17 cellular contexts compared by ENCODE assay signal in the genomic region with DNA sequence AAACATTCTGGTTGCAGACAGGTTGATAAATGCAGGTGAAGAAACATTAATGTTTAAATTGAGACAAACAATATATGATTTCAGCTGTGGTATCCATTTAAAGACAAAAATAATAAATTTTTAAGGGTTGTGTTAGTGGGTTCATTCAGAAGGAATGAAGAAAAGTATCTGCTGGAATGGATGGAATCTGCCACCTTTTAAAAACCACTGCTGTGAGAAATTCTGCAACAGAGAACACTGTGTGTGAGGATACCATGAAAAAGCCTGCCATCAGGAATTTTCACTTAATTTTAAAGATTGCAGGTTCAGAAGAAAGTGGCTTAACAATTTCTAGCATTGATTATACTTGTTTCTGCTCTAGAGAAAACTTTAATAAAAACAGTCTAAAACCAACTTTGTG.
DNase-seq lines count a peak whose midpoint lies in the region; ATAC-seq, FAIRE-seq and TF ChIP-seq lines count a peak whose summit lies in the region.
"Had no signal": no experiment of that assay in that cellular context is flagged by ENCODE, and none has a peak within 500 bp of the region (broad histone marks: within the 10 kb centered on the region; RNA-seq: fewer than 3 reads in every experiment).

No MANE protein-coding gene starts in this region.

- no peaks in the 10 kb centered on the region for H3K79me2 ChIP-seq in GM23338 (replicated peaks; ENCODE audit: insufficient read depth)
- H3K79me2 ChIP-seq in astrocyte (ENCODE audit: insufficient read depth, low read length), result no peaks in the 10 kb centered on the region
- H3K79me2 ChIP-seq in Karpas-422 (ENCODE audit: low read length), result no peaks in the 10 kb centered on the region

- no peaks in the 10 kb centered on the region for H3F3A ChIP-seq in GM23338 (replicated peaks; ENCODE audit: low read depth)

- TF ChIP-seq CTCF in GM23338 (conservative IDR thresholded peaks at IDR 0.05; ENCODE audit: low read depth in 2 of 2) (no peak), astrocyte (IDR thresholded peaks at IDR 0.05; ENCODE audit: insufficient read depth, low read depth, low read length) (no peak), endodermal cell (conservative IDR thresholded peaks at IDR 0.05) (no peak), nephron progenitor cell (IDR thresholded peaks at IDR 0.05) (no peak), lower lobe of right lung (IDR thresholded peaks at IDR 0.05) (no peak)

- H4K20me1 ChIP-seq in GM23338 (replicated peaks; ENCODE audit: insufficient read depth) (no peaks in the 10 kb centered on the region), astrocyte (ENCODE audit: insufficient read depth, low read length) (no peaks in the 10 kb centered on the region), Karpas-422 (ENCODE audit: insufficient read depth, low read depth, low read length) (no peaks in the 10 kb centered on the region)
- H4K20me1 ChIP-seq: BLaER1 had no signal

- H3K27ac Mint-ChIP-seq in GM23338, result no peak overlapping the region
- H3K27ac Mint-ChIP-seq in astrocyte (ENCODE audit: unreplicated experiment), result peak overlapping the region; percentile 84
- H3K27ac Mint-ChIP-seq in endodermal cell, result peak overlapping the region; percentile 93
- H3K27ac Mint-ChIP-seq in nephron progenitor cell, result peak overlapping the region; percentile 49
- H3K27ac Mint-ChIP-seq: CD8-positive, alpha-beta memory T cell had no signal

- H3K27ac ChIP-seq in GM23338 (ENCODE audit: low read depth) (no peak overlapping the region), astrocyte (ENCODE audit: low read depth, low read length) (no peak overlapping the region), endodermal cell (ENCODE audit: low read depth, low read length) (no peak overlapping the region), lower lobe of right lung (no peak overlapping the region), Karpas-422 (ENCODE audit: low read length) (no peak overlapping the region)
- H3K27ac ChIP-seq: BLaER1, HL-60 had no signal

- no peak overlapping the region for H3K4me3 ChIP-seq in GM23338
- no peak overlapping the region for H3K4me3 ChIP-seq in astrocyte (ENCODE audit: insufficient read depth, low read depth, low read length)
- no peak overlapping the region for H3K4me3 ChIP-seq in endodermal cell (ENCODE audit: low read length)
- H3K4me3 ChIP-seq in lower lobe of right lung, result no peak overlapping the region
- no peak overlapping the region for H3K4me3 ChIP-seq in Karpas-422 (ENCODE audit: low read length)
- H3K4me3 ChIP-seq: BLaER1 had no signal

- H3K36me3 ChIP-seq in GM23338 (ENCODE audit: insufficient read depth) (no peaks in the 10 kb centered on the region), astrocyte (ENCODE audit: insufficient read depth, low read length) (no peaks in the 10 kb centered on the region), endodermal cell (ENCODE audit: control insufficient read depth, insufficient read depth, low read length) (no peaks in the 10 kb centered on the region), lower lobe of right lung (no peaks in the 10 kb centered on the region), Karpas-422 (ENCODE audit: insufficient read depth, low read length) (no peaks in the 10 kb centered on the region)
- H3K36me3 ChIP-seq: BLaER1 had no signal

- no peaks in the 10 kb centered on the region for H3K27me3 Mint-ChIP-seq in GM23338 (ENCODE audit: insufficient read depth, low read depth, poor library complexity)
- no peaks in the 10 kb centered on the region for H3K27me3 Mint-ChIP-seq in astrocyte (ENCODE audit: low read depth, unreplicated experiment)
- no peaks in the 10 kb centered on the region for H3K27me3 Mint-ChIP-seq in endodermal cell (ENCODE audit: insufficient read depth)
- H3K27me3 Mint-ChIP-seq in nephron progenitor cell (ENCODE audit: low read depth, poor library complexity), result peaks cover 3% of the 10 kb centered on the region
- H3K27me3 Mint-ChIP-seq: CD8-positive, alpha-beta memory T cell had no signal

- intact Hi-C loops in lower lobe of right lung (cut with DNase I), result no loop called here

- FAIRE-seq in astrocyte (lab: Jason Lieb, UNC), result no peak
- FAIRE-seq: GM19239, H54 had no signal

- H3K9me3 ChIP-seq in astrocyte (ENCODE audit: insufficient read depth, low read depth, low read length) (no peaks in the 10 kb centered on the region), endodermal cell (ENCODE audit: control insufficient read depth, low read length) (no peaks in the 10 kb centered on the region), lower lobe of right lung (no peaks in the 10 kb centered on the region), Karpas-422 (ENCODE audit: low read length) (no peaks in the 10 kb centered on the region)
- H3K9me3 ChIP-seq: BLaER1 had no signal

- no peak for DNase-seq in GM23338 (ENCODE audit: low spot score)
- peak; percentile 29 for DNase-seq in astrocyte (ENCODE audit: low read depth)
- DNase-seq in endodermal cell, result no peak
- DNase-seq in nephron progenitor cell, result no peak
- DNase-seq in lower lobe of right lung, result no peak
- DNase-seq in OCI-M1 (lab: John Stamatoyannopoulos, UW), result no peak
- DNase-seq in activated CD8-positive, alpha-beta memory T cell treated with anti-CD3 and anti-CD28 coated beads for 24 hours, result no peak
- DNase-seq in Karpas-422, result no peak
- DNase-seq: 8988T; AML-193; CD8-positive, alpha-beta memory T cell; GF-D8 had no signal

- H3K4me1 Mint-ChIP-seq in GM23338, result peaks cover 32% of the 10 kb centered on the region
- peaks cover 18% of the 10 kb centered on the region for H3K4me1 Mint-ChIP-seq in astrocyte (ENCODE audit: low read depth, unreplicated experiment)
- peaks cover 56% of the 10 kb centered on the region for H3K4me1 Mint-ChIP-seq in endodermal cell
- peaks cover 57% of the 10 kb centered on the region for H3K4me1 Mint-ChIP-seq in nephron progenitor cell
- H3K4me1 Mint-ChIP-seq: CD8-positive, alpha-beta memory T cell had no signal

- H3K9ac ChIP-seq in astrocyte (ENCODE audit: low read length) (no peak overlapping the region), endodermal cell (ENCODE audit: extremely low read depth, low read length, poor library complexity, severe bottlenecking) (peak overlapping the region; percentile 32), Karpas-422 (ENCODE audit: low read length) (no peak overlapping the region)
- H3K9ac ChIP-seq: BLaER1 had no signal

- H3K27me3 ChIP-seq in GM23338 (ENCODE audit: insufficient read depth), result no peaks in the 10 kb centered on the region
- no peaks in the 10 kb centered on the region for H3K27me3 ChIP-seq in astrocyte (ENCODE audit: insufficient read depth, low read length)
- H3K27me3 ChIP-seq in endodermal cell (ENCODE audit: control insufficient read depth, insufficient read depth, low read length, poor library complexity, severe bottlenecking), result no peaks in the 10 kb centered on the region
- H3K27me3 ChIP-seq in lower lobe of right lung (ENCODE audit: low read depth), result no peaks in the 10 kb centered on the region
- no peaks in the 10 kb centered on the region for H3K27me3 ChIP-seq in Karpas-422 (ENCODE audit: low read length)
- H3K27me3 ChIP-seq: BLaER1 had no signal

- no peak overlapping the region for H2AFZ ChIP-seq in GM23338
- H2AFZ ChIP-seq in astrocyte (ENCODE audit: low read depth, low read length), result no peak overlapping the region
- H2AFZ ChIP-seq in Karpas-422 (ENCODE audit: low read length), result no peak overlapping the region

- H3K9me3 Mint-ChIP-seq in GM23338, result no peaks in the 10 kb centered on the region
- H3K9me3 Mint-ChIP-seq in astrocyte (ENCODE audit: unreplicated experiment), result peaks cover 2% of the 10 kb centered on the region
- H3K9me3 Mint-ChIP-seq in endodermal cell, result no peaks in the 10 kb centered on the region
- H3K9me3 Mint-ChIP-seq in nephron progenitor cell, result no peaks in the 10 kb centered on the region

- H3K4me2 ChIP-seq in GM23338, result peak overlapping the region; percentile 27; the same call in 1 of the 2 replicates
- no peak overlapping the region for H3K4me2 ChIP-seq in astrocyte (ENCODE audit: low read length)
- H3K4me2 ChIP-seq in Karpas-422 (ENCODE audit: low read depth, low read length, poor library complexity, severe bottlenecking), result no peak overlapping the region
- H3K4me2 ChIP-seq: BLaER1 had no signal

- H3K9me2 ChIP-seq in GM23338 (ENCODE audit: insufficient read depth) (no peaks in the 10 kb centered on the region), Karpas-422 (replicated peaks; ENCODE audit: insufficient read depth, low read length) (no peaks in the 10 kb centered on the region)

- H3K36me3 Mint-ChIP-seq in GM23338 (ENCODE audit: low read depth) (no peaks in the 10 kb centered on the region), astrocyte (ENCODE audit: low read depth, unreplicated experiment) (no peaks in the 10 kb centered on the region), endodermal cell (ENCODE audit: low read depth) (no peaks in the 10 kb centered on the region), nephron progenitor cell (ENCODE audit: low read depth) (no peaks in the 10 kb centered on the region)
- H3K36me3 Mint-ChIP-seq: CD8-positive, alpha-beta memory T cell had no signal

- H3K4me1 ChIP-seq in GM23338 (ENCODE audit: insufficient read depth) (peaks cover 18% of the 10 kb centered on the region), astrocyte (ENCODE audit: insufficient read depth, low read length) (no peaks in the 10 kb centered on the region), endodermal cell (ENCODE audit: control insufficient read depth, insufficient read depth, low read length) (peaks cover 5% of the 10 kb centered on the region), lower lobe of right lung (no peaks in the 10 kb centered on the region), Karpas-422 (ENCODE audit: low read length) (no peaks in the 10 kb centered on the region)
- H3K4me1 ChIP-seq: BLaER1 had no signal

- ATAC-seq in GM23338 (no peak), lower lobe of right lung (no peak)
- ATAC-seq: HCT116 had no signal

- H3K4me3 Mint-ChIP-seq in GM23338 (no peak overlapping the region), astrocyte (ENCODE audit: unreplicated experiment) (no peak overlapping the region), endodermal cell (no peak overlapping the region), nephron progenitor cell (no peak overlapping the region)
- H3K4me3 Mint-ChIP-seq: CD8-positive, alpha-beta memory T cell had no signal

TF ChIP-seq in GM23338, 12 proteins besides CTCF, POLR2A, EP300 and RAD21 (continues in another document):
- TF ChIP-seq ZNF114 (CRISPR knock-in tag; IDR thresholded peaks at IDR 0.05) (no peak), STAT1 (IDR thresholded peaks at IDR 0.05; ENCODE audit: unreplicated experiment) (no peak), EZH2phosphoT487 (IDR thresholded peaks at IDR 0.05; ENCODE audit: unreplicated experiment) (no peak), JUNB (IDR thresholded peaks at IDR 0.05; ENCODE audit: unreplicated experiment) (no peak)
- TF ChIP-seq, protein P1, sequence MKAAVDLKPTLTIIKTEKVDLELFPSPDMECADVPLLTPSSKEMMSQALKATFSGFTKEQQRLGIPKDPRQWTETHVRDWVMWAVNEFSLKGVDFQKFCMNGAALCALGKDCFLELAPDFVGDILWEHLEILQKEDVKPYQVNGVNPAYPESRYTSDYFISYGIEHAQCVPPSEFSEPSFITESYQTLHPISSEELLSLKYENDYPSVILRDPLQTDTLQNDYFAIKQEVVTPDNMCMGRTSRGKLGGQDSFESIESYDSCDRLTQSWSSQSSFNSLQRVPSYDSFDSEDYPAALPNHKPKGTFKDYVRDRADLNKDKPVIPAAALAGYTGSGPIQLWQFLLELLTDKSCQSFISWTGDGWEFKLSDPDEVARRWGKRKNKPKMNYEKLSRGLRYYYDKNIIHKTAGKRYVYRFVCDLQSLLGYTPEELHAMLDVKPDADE (IDR thresholded peaks at IDR 0.05), result no peak
